Comparison of ENCODE assay signal across 1 cellular context in the genomic region with DNA sequence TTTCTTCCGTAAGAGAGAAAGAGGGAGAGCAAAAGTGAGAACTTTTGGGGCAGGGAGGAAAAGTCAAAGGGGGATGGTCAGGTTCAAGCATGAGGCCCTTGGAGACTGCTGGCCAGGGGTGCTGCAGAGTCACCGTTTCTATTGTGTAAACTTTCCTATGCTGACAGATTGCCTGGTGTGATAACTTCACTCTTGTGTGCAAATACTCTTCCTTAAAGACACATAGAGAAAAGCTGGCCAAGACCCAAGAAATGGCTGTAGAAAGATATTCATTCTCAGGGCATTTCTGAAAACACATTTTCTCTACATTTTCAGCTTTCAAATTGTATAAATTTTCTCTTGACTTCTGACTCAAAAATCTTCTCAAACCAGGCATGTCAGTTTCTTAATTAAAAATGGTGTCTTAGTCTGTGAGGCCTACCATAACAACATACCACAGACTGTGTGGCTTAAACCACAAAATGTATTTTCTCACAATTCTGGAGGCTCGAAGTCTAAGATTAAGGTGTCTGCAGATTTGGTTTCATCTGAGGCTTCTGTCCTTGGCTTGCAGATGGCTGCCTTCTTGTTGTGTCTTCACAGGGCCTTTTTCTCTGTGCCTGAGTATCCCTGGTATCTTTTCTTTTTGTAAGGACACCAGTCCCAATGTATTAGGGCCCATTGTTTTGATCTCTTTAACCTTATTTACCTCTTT.
TF ChIP-seq lines count a peak whose summit lies in the region.

No MANE protein-coding gene starts in this region.

TF ChIP-seq in HepG2, 621 proteins besides CTCF, POLR2A, EP300 and RAD21 (continued from another document):
- TF ChIP-seq, protein P1, sequence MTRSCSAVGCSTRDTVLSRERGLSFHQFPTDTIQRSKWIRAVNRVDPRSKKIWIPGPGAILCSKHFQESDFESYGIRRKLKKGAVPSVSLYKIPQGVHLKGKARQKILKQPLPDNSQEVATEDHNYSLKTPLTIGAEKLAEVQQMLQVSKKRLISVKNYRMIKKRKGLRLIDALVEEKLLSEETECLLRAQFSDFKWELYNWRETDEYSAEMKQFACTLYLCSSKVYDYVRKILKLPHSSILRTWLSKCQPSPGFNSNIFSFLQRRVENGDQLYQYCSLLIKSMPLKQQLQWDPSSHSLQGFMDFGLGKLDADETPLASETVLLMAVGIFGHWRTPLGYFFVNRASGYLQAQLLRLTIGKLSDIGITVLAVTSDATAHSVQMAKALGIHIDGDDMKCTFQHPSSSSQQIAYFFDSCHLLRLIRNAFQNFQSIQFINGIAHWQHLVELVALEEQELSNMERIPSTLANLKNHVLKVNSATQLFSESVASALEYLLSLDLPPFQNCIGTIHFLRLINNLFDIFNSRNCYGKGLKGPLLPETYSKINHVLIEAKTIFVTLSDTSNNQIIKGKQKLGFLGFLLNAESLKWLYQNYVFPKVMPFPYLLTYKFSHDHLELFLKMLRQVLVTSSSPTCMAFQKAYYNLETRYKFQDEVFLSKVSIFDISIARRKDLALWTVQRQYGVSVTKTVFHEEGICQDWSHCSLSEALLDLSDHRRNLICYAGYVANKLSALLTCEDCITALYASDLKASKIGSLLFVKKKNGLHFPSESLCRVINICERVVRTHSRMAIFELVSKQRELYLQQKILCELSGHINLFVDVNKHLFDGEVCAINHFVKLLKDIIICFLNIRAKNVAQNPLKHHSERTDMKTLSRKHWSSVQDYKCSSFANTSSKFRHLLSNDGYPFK (CRISPR knock-in tag; IDR thresholded peaks at IDR 0.05; ENCODE audit: borderline replicate concordance), result no peak
- TF ChIP-seq CEBPG (CRISPR knock-in tag; IDR thresholded peaks at IDR 0.05), result peak; percentile 17; the same call in 1 of the 2 replicates
- peak; percentile 25; the same call in 1 of the 2 replicates for TF ChIP-seq CHD4 (IDR thresholded peaks at IDR 0.05; ENCODE audit: borderline replicate concordance, low read length)
- TF ChIP-seq FOSL2 (CRISPR knock-in tag; IDR thresholded peaks at IDR 0.05), result peak; percentile 25; the same call in 1 of the 2 replicates
- TF ChIP-seq, protein P2, sequence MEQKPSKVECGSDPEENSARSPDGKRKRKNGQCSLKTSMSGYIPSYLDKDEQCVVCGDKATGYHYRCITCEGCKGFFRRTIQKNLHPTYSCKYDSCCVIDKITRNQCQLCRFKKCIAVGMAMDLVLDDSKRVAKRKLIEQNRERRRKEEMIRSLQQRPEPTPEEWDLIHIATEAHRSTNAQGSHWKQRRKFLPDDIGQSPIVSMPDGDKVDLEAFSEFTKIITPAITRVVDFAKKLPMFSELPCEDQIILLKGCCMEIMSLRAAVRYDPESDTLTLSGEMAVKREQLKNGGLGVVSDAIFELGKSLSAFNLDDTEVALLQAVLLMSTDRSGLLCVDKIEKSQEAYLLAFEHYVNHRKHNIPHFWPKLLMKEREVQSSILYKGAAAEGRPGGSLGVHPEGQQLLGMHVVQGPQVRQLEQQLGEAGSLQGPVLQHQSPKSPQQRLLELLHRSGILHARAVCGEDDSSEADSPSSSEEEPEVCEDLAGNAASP (CRISPR knock-in tag; IDR thresholded peaks at IDR 0.05; ENCODE audit: borderline replicate concordance), result no peak
- TF ChIP-seq ZNF775 (CRISPR knock-in tag; IDR thresholded peaks at IDR 0.05; ENCODE audit: borderline replicate concordance), result 0 out of 2 replicates have a peak, but pooled peaks have one; percentile 21
